ENCODE assay signal across 18 cellular contexts in genomic region chr4:84892950-84893349, GRCh38.
DNase-seq lines count a peak whose midpoint lies in the region; ATAC-seq, FAIRE-seq and TF ChIP-seq lines count a peak whose summit lies in the region.
"Had no signal": no experiment of that assay in that cellular context is flagged by ENCODE, and none has a peak within 500 bp of the region (broad histone marks: within the 10 kb centered on the region; RNA-seq: fewer than 3 reads in every experiment).

No MANE protein-coding gene starts in this region.

- H3K9ac ChIP-seq in IMR-90 (ENCODE audit: low read depth, low read length) (no peak overlapping the region), HepG2 (ENCODE audit: insufficient read depth, low read depth, low read length) (no peak overlapping the region)

- H3K79me1 ChIP-seq in IMR-90 (ENCODE audit: low read depth in 1 of 2, low read length in 2 of 2), result peaks cover 20 to 32% of the 10 kb centered on the region in 2 experiments

- TF ChIP-seq EP300 in HepG2 (IDR thresholded peaks at IDR 0.05; ENCODE audit: low read depth in 2 of 2, low read length in 2 of 2), result no peak
- TF ChIP-seq EP300 in HepG2 (CRISPR knock-in tag; IDR thresholded peaks at IDR 0.05; ENCODE audit: borderline replicate concordance), result no peak

- ATAC-seq in IMR-90 (ENCODE audit: low read depth) (peak; percentile 78), HepG2 (no peak)
- ATAC-seq: Right ventricle myocardium inferior had no signal

- no peak for DNase-seq in IMR-90
- no peak for DNase-seq in EL
- no peak for DNase-seq in activated CD4-positive, alpha-beta T cell treated with anti-CD3 and anti-CD28 coated beads, Interleukin-2, amount 50 U/mL, for 4 hours
- DNase-seq in HepG2 (ENCODE audit: low spot score), result no peak
- no peak for DNase-seq in activated naive CD8-positive, alpha-beta T cell treated with anti-CD3 and anti-CD28 coated beads for 36 hours
- DNase-seq: AML-193, DMS79 treated with DMSO at 0.1 percent for 48 hours, KBM-7, NCI-H1105, NCI-H1694, NCI-H2081 treated with DMSO at 0.1 percent for 48 hours, NCI-H446 treated with DMSO at 0.1 percent for 48 hours, Peyer's patch had no signal

- BruUV-seq in IMR-90 (replicated peaks; lab: Mats Ljungman, UMichigan) (no TSS peak), HepG2 (replicated peaks; lab: Mats Ljungman, UMichigan) (no TSS peak)

- peaks cover 5% of the 10 kb centered on the region for H3K4me1 Mint-ChIP-seq in dendritic cell treated with granulocyte-macrophage colony-stimulating factor and Interleukin-4, amounts not matched to agents 40 ng/mL and 50 ng/mL, for 4 days (ENCODE audit: low read depth)
- peaks cover 10% of the 10 kb centered on the region for H3K4me1 Mint-ChIP-seq in nephron
- H3K4me1 Mint-ChIP-seq in activated naive CD8-positive, alpha-beta T cell treated with anti-CD3 and anti-CD28 coated beads for 36 hours, result no peaks in the 10 kb centered on the region

- TF ChIP-seq RAD21 in IMR-90 (IDR thresholded peaks at IDR 0.05; ENCODE audit: low read length), result no peak
- TF ChIP-seq RAD21 in HepG2 (CRISPR knock-in tag; IDR thresholded peaks at IDR 0.05), result no peak

- no peaks in the 10 kb centered on the region for H3K27me3 Mint-ChIP-seq in dendritic cell treated with granulocyte-macrophage colony-stimulating factor and Interleukin-4, amounts not matched to agents 40 ng/mL and 50 ng/mL, for 4 days
- H3K27me3 Mint-ChIP-seq in nephron (ENCODE audit: low read depth), result no peaks in the 10 kb centered on the region
- peaks cover 3% of the 10 kb centered on the region for H3K27me3 Mint-ChIP-seq in activated naive CD8-positive, alpha-beta T cell treated with anti-CD3 and anti-CD28 coated beads for 36 hours

- no peak overlapping the region for H4K8ac ChIP-seq in IMR-90 (ENCODE audit: low read depth in 2 of 2, low read length in 2 of 2)

- H3K4me3 Mint-ChIP-seq in dendritic cell treated with granulocyte-macrophage colony-stimulating factor and Interleukin-4, amounts not matched to agents 40 ng/mL and 50 ng/mL, for 4 days, result no peak overlapping the region
- no peak overlapping the region for H3K4me3 Mint-ChIP-seq in nephron
- H3K4me3 Mint-ChIP-seq in activated naive CD8-positive, alpha-beta T cell treated with anti-CD3 and anti-CD28 coated beads for 36 hours, result no peak overlapping the region

- no peak overlapping the region for H3K4me3 ChIP-seq in IMR-90 (ENCODE audit: insufficient read depth, low read depth, low read length)
- no peak overlapping the region for H3K4me3 ChIP-seq in HepG2 (replicated peaks in 1 of 3; ENCODE audit: insufficient read depth in 1 of 3, low read depth in 2 of 3, low read length in 3 of 3)
- H3K4me3 ChIP-seq: HAP-1, Peyer's patch had no signal

- H3K79me2 ChIP-seq in HepG2 (ENCODE audit: insufficient read depth, low read length), result no peaks in the 10 kb centered on the region

- in situ Hi-C loops in IMR-90 (cut with MboI; ENCODE audit: low sequenced_read_pairs) (no loop called here), HepG2 (cut with HindIII; ENCODE audit: extremely low pct_ligation_motif_present, low pct_unique_long_range_greater_than_20kb) (no loop called here)

- H3K36me3 ChIP-seq in IMR-90 (ENCODE audit: control insufficient read depth, insufficient read depth, low read length), result no peaks in the 10 kb centered on the region
- H3K36me3 ChIP-seq in HepG2 (replicated peaks in 1 of 2; ENCODE audit: control insufficient read depth in 1 of 2, insufficient read depth in 2 of 2, low read length in 2 of 2), result 0 out of 5 replicates have a peak, but pooled peaks cover 0 to 4% of the 10 kb centered on the region in 2 experiments
- H3K36me3 ChIP-seq: HAP-1, Peyer's patch had no signal

- intact Hi-C loops in IMR-90 (cut with micrococcal nuclease), result no loop called here
- intact Hi-C loops in dendritic cell treated with granulocyte-macrophage colony-stimulating factor and Interleukin-4, amounts not matched to agents 40 ng/mL and 50 ng/mL, for 4 days (cut with micrococcal nuclease), result no loop called here
- intact Hi-C loops in HepG2 (cut with micrococcal nuclease; ENCODE audit: unreplicated experiment), result no loop called here

- no peaks in the 10 kb centered on the region for H4K20me1 ChIP-seq in IMR-90 (ENCODE audit: insufficient read depth, low read length)
- no peaks in the 10 kb centered on the region for H4K20me1 ChIP-seq in HepG2 (ENCODE audit: insufficient read depth, low read length)

- no peak overlapping the region for H3K4me2 ChIP-seq in IMR-90 (ENCODE audit: low read depth, low read length)
- H3K4me2 ChIP-seq in HepG2 (ENCODE audit: low read depth, low read length), result no peak overlapping the region

- H3K9me3 ChIP-seq in IMR-90 (ENCODE audit: control insufficient read depth, insufficient read depth, low read length) (no peaks in the 10 kb centered on the region), HepG2 (ENCODE audit: low read length) (no peaks in the 10 kb centered on the region)
- H3K9me3 ChIP-seq: HAP-1, Peyer's patch had no signal

- H3K18ac ChIP-seq in IMR-90 (ENCODE audit: low read depth, low read length), result no peak overlapping the region

- peaks cover 2% of the 10 kb centered on the region; the same call in 1 of the 2 replicates for H3K4me1 ChIP-seq in IMR-90 (ENCODE audit: control insufficient read depth, insufficient read depth, low read length)
- no peaks in the 10 kb centered on the region for H3K4me1 ChIP-seq in HepG2 (ENCODE audit: insufficient read depth, low read length)
- H3K4me1 ChIP-seq: Peyer's patch had no signal

- H2BK120ac ChIP-seq in IMR-90 (ENCODE audit: low read depth, low read length), result no peak overlapping the region

- no peaks in the 10 kb centered on the region for H3K9me3 Mint-ChIP-seq in dendritic cell treated with granulocyte-macrophage colony-stimulating factor and Interleukin-4, amounts not matched to agents 40 ng/mL and 50 ng/mL, for 4 days
- H3K9me3 Mint-ChIP-seq in nephron, result no peaks in the 10 kb centered on the region
- no peaks in the 10 kb centered on the region for H3K9me3 Mint-ChIP-seq in activated naive CD8-positive, alpha-beta T cell treated with anti-CD3 and anti-CD28 coated beads for 36 hours

- peak overlapping the region; percentile 11; the same call in 1 of the 2 replicates for H3K23ac ChIP-seq in IMR-90 (ENCODE audit: low read depth, low read length)

- no peak for TF ChIP-seq CTCF in IMR-90 (conservative IDR thresholded peaks at IDR 0.05; ENCODE audit: low read depth, low read length)
- no peak for TF ChIP-seq CTCF in nephron (IDR thresholded peaks at IDR 0.05; ENCODE audit: unreplicated experiment in 3 of 3)
- no peak for TF ChIP-seq CTCF in HepG2 (CRISPR knock-in tag; IDR thresholded peaks at IDR 0.05)

- dilution Hi-C loops in IMR-90 (cut with HindIII; ENCODE audit: low sequenced_read_pairs, unreplicated experiment), result no loop called here

- H3K14ac ChIP-seq in IMR-90 (replicated peaks; ENCODE audit: low read depth, low read length), result no peak overlapping the region

- H2BK20ac ChIP-seq in IMR-90 (ENCODE audit: low read depth, low read length), result no peak overlapping the region

- FAIRE-seq in HepG2 (lab: Jason Lieb, UNC), result no peak

- H3K27me3 ChIP-seq in IMR-90 (ENCODE audit: control insufficient read depth, insufficient read depth, low read length), result no peaks in the 10 kb centered on the region
- no peaks in the 10 kb centered on the region for H3K27me3 ChIP-seq in HepG2 (ENCODE audit: control insufficient read depth in 1 of 2, insufficient read depth in 2 of 2, low read length in 2 of 2)
- H3K27me3 ChIP-seq: Peyer's patch had no signal

- no peak overlapping the region for H2AK9ac ChIP-seq in IMR-90 (replicated peaks; ENCODE audit: low read depth, low read length, poor library complexity)

- POLR2A ChIA-PET in IMR-90 (lab: Charles Lee; ENCODE audit: unreplicated experiment), result no interaction called here
- POLR2A ChIA-PET in HepG2 (lab: Yijun Ruan, JAX), result no interaction called here

- H2BK5ac ChIP-seq in IMR-90 (ENCODE audit: low read depth, low read length, poor library complexity, severe bottlenecking), result no peak overlapping the region

- no CpG with 5 or more reads among the region's 1 CpG for WGBS in IMR-90 (ENCODE audit: extremely low coverage in 2 of 2, insufficient read length in 1 of 2), 2 experiments
- 100% methylated on average over 1 of the region's 1 CpG for WGBS in HepG2 (ENCODE audit: low lambda C conversion rate)

- CTCF ChIA-PET in IMR-90 (lab: Yijun Ruan, JAX), result interaction anchor here (0.6 kb wide), 1 partner anchor 20 kb away, joined by 4 read pairs; no protein-coding TSS in a partner anchor
- CTCF ChIA-PET in HepG2 (lab: Yijun Ruan, JAX; ENCODE audit: low intra/inter-chr PET ratio, low total read pairs), result no interaction called here

- no peak overlapping the region for H4K5ac ChIP-seq in IMR-90 (ENCODE audit: low read depth, low read length)

- H3K36me3 Mint-ChIP-seq in dendritic cell treated with granulocyte-macrophage colony-stimulating factor and Interleukin-4, amounts not matched to agents 40 ng/mL and 50 ng/mL, for 4 days (ENCODE audit: low read depth), result peaks cover 34% of the 10 kb centered on the region
- peaks cover 20% of the 10 kb centered on the region for H3K36me3 Mint-ChIP-seq in nephron (ENCODE audit: low read depth)
- H3K36me3 Mint-ChIP-seq in activated naive CD8-positive, alpha-beta T cell treated with anti-CD3 and anti-CD28 coated beads for 36 hours, result no peaks in the 10 kb centered on the region

- H4K91ac ChIP-seq in IMR-90 (ENCODE audit: insufficient read depth, low read depth, low read length), result no peak overlapping the region

- peak overlapping the region; percentile 21 for H3K27ac Mint-ChIP-seq in dendritic cell treated with granulocyte-macrophage colony-stimulating factor and Interleukin-4, amounts not matched to agents 40 ng/mL and 50 ng/mL, for 4 days
- peak overlapping the region; percentile 40 to 78 (median 72) for H3K27ac Mint-ChIP-seq in nephron
- H3K27ac Mint-ChIP-seq in activated naive CD8-positive, alpha-beta T cell treated with anti-CD3 and anti-CD28 coated beads for 36 hours, result no peak overlapping the region

- no peak overlapping the region for H2AK5ac ChIP-seq in IMR-90 (ENCODE audit: low read depth, low read length)

- no peak overlapping the region for H2BK15ac ChIP-seq in IMR-90 (ENCODE audit: low read depth, low read length)

- H3K27ac ChIP-seq in IMR-90 (ENCODE audit: insufficient read depth, low read length) (no peak overlapping the region), HepG2 (ENCODE audit: extremely low read length, insufficient read depth, low read length) (no peak overlapping the region)
- H3K27ac ChIP-seq: C4-2B, Peyer's patch had no signal

- no peak for TF ChIP-seq POLR2A in IMR-90 (IDR thresholded peaks at IDR 0.05; ENCODE audit: low read depth, low read length)
- TF ChIP-seq POLR2A in HepG2 (IDR thresholded peaks at IDR 0.05; ENCODE audit: insufficient read depth in 1 of 2, low read depth in 2 of 2, low read length in 2 of 2), result no peak

- H3K4ac ChIP-seq in IMR-90 (ENCODE audit: low read depth, low read length), result no peak overlapping the region

- peaks cover 3% of the 10 kb centered on the region for H3K9me1 ChIP-seq in IMR-90 (ENCODE audit: insufficient read depth, low read length)

- H2AFZ ChIP-seq in IMR-90 (replicated peaks; ENCODE audit: low read length, poor library complexity) (no peak overlapping the region), HepG2 (ENCODE audit: low read length) (no peak overlapping the region)

- no peak overlapping the region for H3K56ac ChIP-seq in IMR-90 (ENCODE audit: extremely low read depth, insufficient read depth, low read length)

TF ChIP-seq in IMR-90, 13 proteins besides CTCF, POLR2A, EP300 and RAD21:
- no peak for TF ChIP-seq MAFK (IDR thresholded peaks at IDR 0.05; ENCODE audit: low read depth, low read length)

TF ChIP-seq in HepG2, 621 proteins besides CTCF, POLR2A, EP300 and RAD21 (continues in another document):
- no peak for TF ChIP-seq PHF5A (CRISPR knock-in tag; IDR thresholded peaks at IDR 0.05; ENCODE audit: low read depth, unreplicated experiment)
